Comparison of ENCODE assay signal across 24 cellular contexts in genomic region chr20:57244221-57244585, GRCh38. TPM values are rescaled to one million over a fixed set of nuclear protein-coding genes. Genes with fewer than 3 reads are reported as not detected.
DNase-seq lines count a peak whose midpoint lies in the region; ATAC-seq and TF ChIP-seq lines count a peak whose summit lies in the region.
"Had no signal": no experiment of that assay in that cellular context is flagged by ENCODE, and none has a peak within 500 bp of the region (broad histone marks: within the 10 kb centered on the region; RNA-seq: fewer than 3 reads in every experiment).

No MANE protein-coding gene starts in this region.

- H3K4ac ChIP-seq in trophoblast cell (ENCODE audit: low read depth, low read length): no peak overlapping the region

- H3K79me2 ChIP-seq in trophoblast cell (ENCODE audit: control insufficient read depth, insufficient read depth, low read length, poor library complexity): no peaks in the 10 kb centered on the region

- no CpG with 5 or more reads among the region's 7 CpGs for WGBS in trophoblast cell (ENCODE audit: extremely low coverage, insufficient coverage, insufficient read length)

- peaks cover 6 to 9% of the 10 kb centered on the region in 2 donors for H3K27me3 Mint-ChIP-seq in natural killer cell treated with Interleukin-12 subunit alpha and Interleukin-12 subunit beta and Interleukin-15 and Interleukin-18, amount 100 ng/mL, for 72 hours
- H3K27me3 Mint-ChIP-seq in natural killer cell (ENCODE audit: low read depth in 2 of 2): peaks cover 8 to 11% of the 10 kb centered on the region in 2 donors
- peaks cover 6% of the 10 kb centered on the region; the same call in 1 of the 2 replicates for H3K27me3 Mint-ChIP-seq in WTC11 (ENCODE audit: low read depth)
- H3K27me3 Mint-ChIP-seq in mesothelial cell of epicardium (ENCODE audit: low read depth): no peaks in the 10 kb centered on the region
- no peaks in the 10 kb centered on the region for H3K27me3 Mint-ChIP-seq in type B pancreatic cell

- H2AK5ac ChIP-seq in trophoblast cell (ENCODE audit: low read length): no peak overlapping the region

- H3K9me3 ChIP-seq in trophoblast cell (ENCODE audit: insufficient read depth, low read depth, low read length): peaks cover 4% of the 10 kb centered on the region
- H3K9me3 ChIP-seq: neutrophil, SK-N-SH, testis had no signal

- H3K36me3 ChIP-seq in trophoblast cell (ENCODE audit: control insufficient read depth in 1 of 2, insufficient read depth in 2 of 2, low read length in 2 of 2): peaks cover 0 to 1% of the 10 kb centered on the region in 2 experiments
- H3K36me3 ChIP-seq: neutrophil, Peyer's patch had no signal

- no peak overlapping the region for H2BK5ac ChIP-seq in trophoblast cell (ENCODE audit: low read depth, low read length, poor library complexity)

- H3K14ac ChIP-seq in trophoblast cell (ENCODE audit: low read length): no peak overlapping the region

- no peak overlapping the region for H3K9ac ChIP-seq in trophoblast cell (ENCODE audit: low read length)
- H3K9ac ChIP-seq: SK-N-SH had no signal

- no peak overlapping the region for H3K23ac ChIP-seq in trophoblast cell (ENCODE audit: low read length)

- no peak overlapping the region for H2AFZ ChIP-seq in trophoblast cell (ENCODE audit: insufficient read depth, low read length, poor library complexity)

- intact Hi-C loops in natural killer cell (cut with micrococcal nuclease): no loop called here

- POLR2A ChIA-PET in WTC11 (lab: Charles Lee): no interaction called here

- no peak overlapping the region for H3K18ac ChIP-seq in trophoblast cell (ENCODE audit: low read length)

- H3K79me1 ChIP-seq in trophoblast cell (ENCODE audit: low read length): no peaks in the 10 kb centered on the region

- H3K27me3 ChIP-seq in trophoblast cell (ENCODE audit: insufficient read depth, low read length): no peaks in the 10 kb centered on the region
- H3K27me3 ChIP-seq: Peyer's patch, testis had no signal

- H3K4me3 ChIP-seq in trophoblast cell (ENCODE audit: low read depth, low read length): no peak overlapping the region
- H3K4me3 ChIP-seq: GM12878, Peyer's patch, testis had no signal

- H3K27ac ChIP-seq in trophoblast cell (ENCODE audit: low read depth, low read length): no peak overlapping the region
- H3K27ac ChIP-seq: neutrophil, Peyer's patch, testis had no signal

- no peak overlapping the region for H4K8ac ChIP-seq in trophoblast cell (ENCODE audit: low read depth, low read length)

- no peak overlapping the region for H3K4me2 ChIP-seq in trophoblast cell (ENCODE audit: low read length)
- H3K4me2 ChIP-seq: SK-N-SH had no signal

- H2BK12ac ChIP-seq in trophoblast cell (ENCODE audit: low read length): no peak overlapping the region

- peak in 1 of 2 donors; percentile 14 for ATAC-seq in natural killer cell treated with Interleukin-12 subunit alpha and Interleukin-12 subunit beta and Interleukin-15 and Interleukin-18, amount 100 ng/mL, for 72 hours
- no peak for ATAC-seq in natural killer cell
- no peak for ATAC-seq in WTC11
- ATAC-seq: activated T-cell treated with anti-CD3 and anti-CD28 coated beads, Interleukin-2, amount 50 U/mL, for 72 hours; GM12878 had no signal

- H3K36me3 Mint-ChIP-seq in natural killer cell treated with Interleukin-12 subunit alpha and Interleukin-12 subunit beta and Interleukin-15 and Interleukin-18, amount 100 ng/mL, for 72 hours: peaks cover 7% of the 10 kb centered on the region
- no peaks in the 10 kb centered on the region for H3K36me3 Mint-ChIP-seq in natural killer cell
- peaks cover 31% of the 10 kb centered on the region for H3K36me3 Mint-ChIP-seq in WTC11
- H3K36me3 Mint-ChIP-seq in mesothelial cell of epicardium: peaks cover 11% of the 10 kb centered on the region
- H3K36me3 Mint-ChIP-seq in type B pancreatic cell: peaks cover 36% of the 10 kb centered on the region

- H3K4me1 Mint-ChIP-seq in natural killer cell treated with Interleukin-12 subunit alpha and Interleukin-12 subunit beta and Interleukin-15 and Interleukin-18, amount 100 ng/mL, for 72 hours (ENCODE audit: low read depth in 2 of 2): peaks cover 7 to 9% of the 10 kb centered on the region in 2 donors
- peaks cover 0 to 10% of the 10 kb centered on the region in 2 donors for H3K4me1 Mint-ChIP-seq in natural killer cell
- H3K4me1 Mint-ChIP-seq in WTC11: peaks cover 15% of the 10 kb centered on the region
- H3K4me1 Mint-ChIP-seq in mesothelial cell of epicardium: peaks cover 18% of the 10 kb centered on the region
- peaks cover 51% of the 10 kb centered on the region for H3K4me1 Mint-ChIP-seq in type B pancreatic cell (ENCODE audit: unreplicated experiment)

- TF ChIP-seq CTCF in natural killer cell (IDR thresholded peaks at IDR 0.05) (no peak), WTC11 (IDR thresholded peaks at IDR 0.05) (no peak), mesothelial cell of epicardium (IDR thresholded peaks at IDR 0.05; ENCODE audit: unreplicated experiment) (no peak), type B pancreatic cell (conservative IDR thresholded peaks at IDR 0.05) (no peak)

- H3K4me1 ChIP-seq in trophoblast cell (ENCODE audit: control insufficient read depth in 1 of 2, insufficient read depth in 2 of 2, low read length in 2 of 2): peaks cover 7% of the 10 kb centered on the region in 2 experiments
- H3K4me1 ChIP-seq: Peyer's patch, testis had no signal

- no peak overlapping the region for H3K27ac Mint-ChIP-seq in natural killer cell treated with Interleukin-12 subunit alpha and Interleukin-12 subunit beta and Interleukin-15 and Interleukin-18, amount 100 ng/mL, for 72 hours
- H3K27ac Mint-ChIP-seq in natural killer cell: no peak overlapping the region
- H3K27ac Mint-ChIP-seq in WTC11: peak overlapping the region; percentile 48
- H3K27ac Mint-ChIP-seq in mesothelial cell of epicardium: peak overlapping the region; percentile 43
- H3K27ac Mint-ChIP-seq in type B pancreatic cell: peak overlapping the region; percentile 55
- H3K27ac Mint-ChIP-seq: activated T-cell treated with anti-CD3 and anti-CD28 coated beads, Interleukin-2, amount 50 U/mL, for 72 hours had no signal

- no peak overlapping the region for H3K4me3 Mint-ChIP-seq in natural killer cell treated with Interleukin-12 subunit alpha and Interleukin-12 subunit beta and Interleukin-15 and Interleukin-18, amount 100 ng/mL, for 72 hours
- H3K4me3 Mint-ChIP-seq in natural killer cell (no peak overlapping the region), WTC11 (no peak overlapping the region), mesothelial cell of epicardium (no peak overlapping the region), type B pancreatic cell (peak overlapping the region; percentile 34)
- H3K4me3 Mint-ChIP-seq: activated T-cell treated with anti-CD3 and anti-CD28 coated beads, Interleukin-2, amount 50 U/mL, for 72 hours had no signal

- CTCF ChIA-PET in WTC11 (lab: Charles Lee): interaction anchor here (0.7 to 3.1 kb wide), 19 partner anchors 8 to 154 kb away, joined by 3 to 26 read pairs (median 4); partner anchors contain the start of gene SPO11

- H3K9me3 Mint-ChIP-seq in natural killer cell treated with Interleukin-12 subunit alpha and Interleukin-12 subunit beta and Interleukin-15 and Interleukin-18, amount 100 ng/mL, for 72 hours: no peaks in the 10 kb centered on the region
- no peaks in the 10 kb centered on the region for H3K9me3 Mint-ChIP-seq in natural killer cell
- H3K9me3 Mint-ChIP-seq in WTC11: peaks cover 32% of the 10 kb centered on the region
- H3K9me3 Mint-ChIP-seq in mesothelial cell of epicardium: peaks cover 12% of the 10 kb centered on the region
- H3K9me3 Mint-ChIP-seq in type B pancreatic cell: peaks cover 13% of the 10 kb centered on the region
- H3K9me3 Mint-ChIP-seq: activated T-cell treated with anti-CD3 and anti-CD28 coated beads, Interleukin-2, amount 50 U/mL, for 72 hours had no signal

- H2BK120ac ChIP-seq in trophoblast cell (ENCODE audit: insufficient read depth, low read length, poor library complexity): no peak overlapping the region

- H4K12ac ChIP-seq in trophoblast cell (ENCODE audit: low read depth, low read length): no peak overlapping the region

- DNase-seq in natural killer cell treated with Interleukin-12 subunit alpha and Interleukin-12 subunit beta and Interleukin-15 and Interleukin-18, amount 100 ng/mL, for 72 hours (ENCODE audit: low spot score): peak; percentile 39
- DNase-seq in natural killer cell (no peak), WTC11 (ENCODE audit: low spot score) (no peak), mesothelial cell of epicardium (ENCODE audit: low spot score in 2 of 2, unreplicated experiment in 2 of 2) (no peak), type B pancreatic cell (ENCODE audit: extremely low spot score, unreplicated experiment) (no peak), NCI-H526 (lab: John Stamatoyannopoulos, UW) (no peak), NCI-H1417 (lab: John Stamatoyannopoulos, UW) (no peak), trophoblast cell (no peak)
- DNase-seq: activated CD8-positive, alpha-beta memory T cell treated with anti-CD3 and anti-CD28 coated beads for 24 hours; activated naive CD4-positive, alpha-beta T cell treated with anti-CD3 and anti-CD28 coated beads, Interleukin-2, amount 50 U/mL, for 16 hours; activated T-cell treated with anti-CD3 and anti-CD28 coated beads, Interleukin-2, amount 50 U/mL, for 72 hours; cerebellar nuclear complex; DMS 273 treated with DMSO at 0.1 percent for 48 hours; effector CD4-positive, alpha-beta T cell; left cardiac atrium; NCI-H1694 treated with DMSO at 0.1 percent for 48 hours; NCI-H2227 treated with DMSO at 0.1 percent for 48 hours; Peyer's patch; T-helper 9 cell; testis had no signal

- H4K91ac ChIP-seq in trophoblast cell (ENCODE audit: low read depth, low read length): no peak overlapping the region

TF ChIP-seq in WTC11, 78 proteins besides CTCF, POLR2A, EP300 and RAD21 (continues in another document):
- TF ChIP-seq NFE2L1 (CRISPR knock-in tag; IDR thresholded peaks at IDR 0.05): no peak
- no peak for TF ChIP-seq ATF1 (CRISPR knock-in tag; IDR thresholded peaks at IDR 0.05)

RNA-seq across cellular contexts. Expression of gene BMP7, which starts 22.2 kb away (rescaled TPM):
- not detected for total RNA-seq in natural killer cell treated with Interleukin-12 subunit alpha and Interleukin-12 subunit beta and Interleukin-15 and Interleukin-18, amount 100 ng/mL, for 72 hours
- not detected for total RNA-seq in natural killer cell
- total RNA-seq in WTC11 (2021): 39.1 to 40.7 TPM (median 40.0 TPM) in 3 replicates
- total RNA-seq in mesothelial cell of epicardium: 22.2 to 23.8 TPM (median 23.0 TPM) in 3 replicates
- 115 and 287 TPM in 2 replicates for total RNA-seq in type B pancreatic cell (ENCODE audit: low replicate concordance)
- polyA plus RNA-seq in trophoblast cell (2013): 13.5 and 14.2 TPM in 2 replicates
- total RNA-seq: mononuclear cell had no signal
- polyA plus RNA-seq: SK-N-SH had no signal

Comparison
In these comparisons a context has a peak if more than half of its experiments do, and no peak if none do; other contexts are left out.
1. H3K27ac Mint-ChIP-seq: peak in WTC11 (single experiment), mesothelial cell of epicardium (single experiment) and type B pancreatic cell (single experiment); none in natural killer cell treated with Interleukin-12 subunit alpha and Interleukin-12 subunit beta and Interleukin-15 and Interleukin-18, amount 100 ng/mL, for 72 hours (0 of 2) and natural killer cell (0 of 2).
2. RNA of gene BMP7, which starts 22.2 kb away (total RNA-seq): 115 to 287 TPM in type B pancreatic cell, 39.1 to 40.7 TPM in WTC11 and 22.2 to 23.8 TPM in mesothelial cell of epicardium; not detected in natural killer cell treated with Interleukin-12 subunit alpha and Interleukin-12 subunit beta and Interleukin-15 and Interleukin-18, amount 100 ng/mL, for 72 hours and not detected in natural killer cell; every median in the first group is over 10 times any median in the second.